In the genomic region with DNA sequence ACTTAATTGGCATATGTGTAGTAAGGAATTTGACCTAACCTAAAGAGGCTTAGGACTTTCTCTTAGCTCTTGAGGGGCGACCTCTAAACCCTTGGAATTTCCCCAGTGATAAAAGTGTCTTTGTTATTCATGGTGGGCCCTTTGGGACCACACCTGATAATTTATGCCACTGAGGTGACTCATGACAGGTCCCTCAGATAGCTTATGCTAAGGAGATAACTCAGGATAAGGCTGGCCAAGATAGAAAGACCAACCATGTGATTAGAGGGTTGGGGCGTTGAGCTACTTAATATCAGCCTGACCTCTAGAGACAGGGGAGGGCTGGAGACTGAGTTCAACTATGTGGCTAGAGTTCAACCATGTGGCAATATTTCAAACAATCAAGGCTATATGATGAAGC, we compare ENCODE assay signal across 1 cellular context.
TF ChIP-seq lines count a peak whose summit lies in the region.

No MANE protein-coding gene starts in this region.

TF ChIP-seq in K562, 482 proteins besides CTCF, POLR2A, EP300 and RAD21 (continued from another document):
- TF ChIP-seq, protein P1, sequence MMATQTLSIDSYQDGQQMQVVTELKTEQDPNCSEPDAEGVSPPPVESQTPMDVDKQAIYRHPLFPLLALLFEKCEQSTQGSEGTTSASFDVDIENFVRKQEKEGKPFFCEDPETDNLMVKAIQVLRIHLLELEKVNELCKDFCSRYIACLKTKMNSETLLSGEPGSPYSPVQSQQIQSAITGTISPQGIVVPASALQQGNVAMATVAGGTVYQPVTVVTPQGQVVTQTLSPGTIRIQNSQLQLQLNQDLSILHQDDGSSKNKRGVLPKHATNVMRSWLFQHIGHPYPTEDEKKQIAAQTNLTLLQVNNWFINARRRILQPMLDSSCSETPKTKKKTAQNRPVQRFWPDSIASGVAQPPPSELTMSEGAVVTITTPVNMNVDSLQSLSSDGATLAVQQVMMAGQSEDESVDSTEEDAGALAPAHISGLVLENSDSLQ (IDR thresholded peaks at IDR 0.05) = no peak
- TF ChIP-seq, protein P2, sequence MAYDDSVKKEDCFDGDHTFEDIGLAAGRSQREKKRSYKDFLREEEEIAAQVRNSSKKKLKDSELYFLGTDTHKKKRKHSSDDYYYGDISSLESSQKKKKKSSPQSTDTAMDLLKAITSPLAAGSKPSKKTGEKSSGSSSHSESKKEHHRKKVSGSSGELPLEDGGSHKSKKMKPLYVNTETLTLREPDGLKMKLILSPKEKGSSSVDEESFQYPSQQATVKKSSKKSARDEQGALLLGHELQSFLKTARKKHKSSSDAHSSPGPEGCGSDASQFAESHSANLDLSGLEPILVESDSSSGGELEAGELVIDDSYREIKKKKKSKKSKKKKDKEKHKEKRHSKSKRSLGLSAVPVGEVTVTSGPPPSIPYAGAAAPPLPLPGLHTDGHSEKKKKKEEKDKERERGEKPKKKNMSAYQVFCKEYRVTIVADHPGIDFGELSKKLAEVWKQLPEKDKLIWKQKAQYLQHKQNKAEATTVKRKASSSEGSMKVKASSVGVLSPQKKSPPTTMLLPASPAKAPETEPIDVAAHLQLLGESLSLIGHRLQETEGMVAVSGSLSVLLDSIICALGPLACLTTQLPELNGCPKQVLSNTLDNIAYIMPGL (CRISPR knock-in tag; IDR thresholded peaks at IDR 0.05) = no peak
- TF ChIP-seq BRD9 (IDR thresholded peaks at IDR 0.05; ENCODE audit: low read depth, partially characterized antibody) = no peak
- peak; percentile 57 for TF ChIP-seq FOSL1 (tag; conservative IDR thresholded peaks at IDR 0.05)
- no peak for TF ChIP-seq TAF9B (IDR thresholded peaks at IDR 0.05; ENCODE audit: partially characterized antibody)
- TF ChIP-seq RHOXF2B (CRISPR knock-in tag; conservative IDR thresholded peaks at IDR 0.05) = no peak
- TF ChIP-seq, protein P3, sequence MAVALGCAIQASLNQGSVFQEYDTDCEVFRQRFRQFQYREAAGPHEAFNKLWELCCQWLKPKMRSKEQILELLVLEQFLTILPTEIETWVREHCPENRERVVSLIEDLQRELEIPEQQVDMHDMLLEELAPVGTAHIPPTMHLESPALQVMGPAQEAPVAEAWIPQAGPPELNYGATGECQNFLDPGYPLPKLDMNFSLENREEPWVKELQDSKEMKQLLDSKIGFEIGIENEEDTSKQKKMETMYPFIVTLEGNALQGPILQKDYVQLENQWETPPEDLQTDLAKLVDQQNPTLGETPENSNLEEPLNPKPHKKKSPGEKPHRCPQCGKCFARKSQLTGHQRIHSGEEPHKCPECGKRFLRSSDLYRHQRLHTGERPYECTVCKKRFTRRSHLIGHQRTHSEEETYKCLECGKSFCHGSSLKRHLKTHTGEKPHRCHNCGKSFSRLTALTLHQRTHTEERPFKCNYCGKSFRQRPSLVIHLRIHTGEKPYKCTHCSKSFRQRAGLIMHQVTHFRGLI (CRISPR knock-in tag; IDR thresholded peaks at IDR 0.05) = peak; percentile 49; the same call in 1 of the 2 replicates
- no peak for TF ChIP-seq PHF8 (IDR thresholded peaks at IDR 0.05; ENCODE audit: borderline replicate concordance, low read length)
- no peak for TF ChIP-seq SMARCE1 (IDR thresholded peaks at IDR 0.05)
- TF ChIP-seq NEUROD1 (IDR thresholded peaks at IDR 0.05; ENCODE audit: borderline replicate concordance, low read depth, low read length, partially characterized antibody) = no peak
- TF ChIP-seq, protein P4, sequence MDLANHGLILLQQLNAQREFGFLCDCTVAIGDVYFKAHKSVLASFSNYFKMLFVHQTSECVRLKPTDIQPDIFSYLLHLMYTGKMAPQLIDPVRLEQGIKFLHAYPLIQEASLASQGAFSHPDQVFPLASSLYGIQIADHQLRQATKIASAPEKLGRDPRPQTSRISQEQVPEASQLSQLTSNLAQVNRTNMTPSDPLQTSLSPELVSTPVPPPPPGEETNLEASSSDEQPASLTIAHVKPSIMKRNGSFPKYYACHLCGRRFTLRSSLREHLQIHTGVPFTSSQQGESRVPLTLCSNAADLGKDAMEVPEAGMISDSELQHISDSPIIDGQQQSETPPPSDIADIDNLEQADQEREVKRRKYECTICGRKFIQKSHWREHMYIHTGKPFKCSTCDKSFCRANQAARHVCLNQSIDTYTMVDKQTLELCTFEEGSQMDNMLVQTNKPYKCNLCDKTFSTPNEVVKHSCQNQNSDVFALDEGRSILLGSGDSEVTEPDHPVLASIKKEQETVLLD (IDR thresholded peaks at IDR 0.05) = no peak
- TF ChIP-seq, protein P5, sequence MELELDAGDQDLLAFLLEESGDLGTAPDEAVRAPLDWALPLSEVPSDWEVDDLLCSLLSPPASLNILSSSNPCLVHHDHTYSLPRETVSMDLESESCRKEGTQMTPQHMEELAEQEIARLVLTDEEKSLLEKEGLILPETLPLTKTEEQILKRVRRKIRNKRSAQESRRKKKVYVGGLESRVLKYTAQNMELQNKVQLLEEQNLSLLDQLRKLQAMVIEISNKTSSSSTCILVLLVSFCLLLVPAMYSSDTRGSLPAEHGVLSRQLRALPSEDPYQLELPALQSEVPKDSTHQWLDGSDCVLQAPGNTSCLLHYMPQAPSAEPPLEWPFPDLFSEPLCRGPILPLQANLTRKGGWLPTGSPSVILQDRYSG (tag; conservative IDR thresholded peaks at IDR 0.05; ENCODE audit: low read depth) = no peak
